ENCODE assay signal across 8 cellular contexts in genomic region chr17:1764274-1764673, GRCh38. TPM values are rescaled to one million over a fixed set of nuclear protein-coding genes. Genes with fewer than 3 reads are reported as not detected.
A peak's percentile ranks its signal among the peaks of the same experiment; 100 is the strongest.
DNase-seq lines count a peak whose midpoint lies in the region; ATAC-seq and TF ChIP-seq lines count a peak whose summit lies in the region.

No MANE protein-coding gene starts in this region.

- H3K9me3 ChIP-seq in duodenal mucosa (ENCODE audit: control insufficient read depth in 1 of 2, low read length in 2 of 2), result no peaks in the 10 kb centered on the region
- H3K9me3 ChIP-seq in suprapubic skin, result no peaks in the 10 kb centered on the region

- no peak for TF ChIP-seq CTCF in KMS-11 (conservative IDR thresholded peaks at IDR 0.05; ENCODE audit: low read depth, low read length)
- no peak for TF ChIP-seq CTCF in suprapubic skin (IDR thresholded peaks at IDR 0.05)

- H3K4me3 Mint-ChIP-seq in naive thymus-derived CD8-positive, alpha-beta T cell, result peak overlapping the region; percentile 52 to 81 (median 72)

- no peaks in the 10 kb centered on the region for H3K79me2 ChIP-seq in KMS-11 (ENCODE audit: insufficient read depth, low read depth)

- TF ChIP-seq POLR2A in suprapubic skin (IDR thresholded peaks at IDR 0.05), result no peak

- H3K27me3 Mint-ChIP-seq in naive thymus-derived CD8-positive, alpha-beta T cell, result no peaks in the 10 kb centered on the region

- 4% methylated on average over 9 of the region's 11 CpGs for WGBS in suprapubic skin

- H3K4me3 ChIP-seq in KMS-11 (IDR thresholded peaks at IDR 0.05; ENCODE audit: insufficient read depth, low read depth, low read length) (no peak overlapping the region), duodenal mucosa (ENCODE audit: low read depth in 1 of 2, low read length in 2 of 2) (no peak overlapping the region), suprapubic skin (peak overlapping the region; percentile 49)

- H3K36me3 Mint-ChIP-seq in naive thymus-derived CD8-positive, alpha-beta T cell, result no peaks in the 10 kb centered on the region

- H2AFZ ChIP-seq in KMS-11 (ENCODE audit: low read depth), result peak overlapping the region; percentile 61

- H3K4me1 ChIP-seq in KMS-11 (ENCODE audit: low read depth, poor library complexity, severe bottlenecking) (peaks cover 18% of the 10 kb centered on the region), duodenal mucosa (ENCODE audit: control insufficient read depth in 1 of 2, insufficient read depth in 2 of 2, low read length in 2 of 2) (peaks cover 20 to 24% of the 10 kb centered on the region in 2 donors), suprapubic skin (peaks cover 55% of the 10 kb centered on the region)

- POLR2A ChIA-PET in naive thymus-derived CD8-positive, alpha-beta T cell (lab: Charles Lee), result interaction anchor here (0.6 to 3.5 kb wide), 14 partner anchors 9 to 572 kb away, joined by 3 to 31 read pairs (median 5); partner anchors contain the start of genes RPA1, SMYD4, TSR1 and WDR81

- no peaks in the 10 kb centered on the region for H3K9me3 Mint-ChIP-seq in naive thymus-derived CD8-positive, alpha-beta T cell

- H3K9ac ChIP-seq in KMS-11 (0 out of 2 replicates have a peak overlapping the region, but pooled peaks have one; percentile 9), duodenal mucosa (ENCODE audit: low read depth in 1 of 2, low read length in 2 of 2) (no peak overlapping the region)

- peak overlapping the region; percentile 84 to 96 (median 94) for H3K27ac Mint-ChIP-seq in naive thymus-derived CD8-positive, alpha-beta T cell

- peak overlapping the region; percentile 5; the same call in 1 of the 2 replicates for H3K4me2 ChIP-seq in KMS-11

- no peak for TF ChIP-seq EP300 in suprapubic skin (IDR thresholded peaks at IDR 0.05)

- peak; percentile 95 for ATAC-seq in naive thymus-derived CD8-positive, alpha-beta T cell
- ATAC-seq in HG03280 (IDR thresholded peaks at IDR 0.05; ENCODE audit: unreplicated experiment) (no peak), HG03025 (IDR thresholded peaks at IDR 0.05; ENCODE audit: low FRiP score, unreplicated experiment) (no peak)

- H3K36me3 ChIP-seq in KMS-11 (ENCODE audit: insufficient read depth), result no peaks in the 10 kb centered on the region
- H3K36me3 ChIP-seq in duodenal mucosa (ENCODE audit: control insufficient read depth in 1 of 2, insufficient read depth in 2 of 2, low read length in 2 of 2), result no peaks in the 10 kb centered on the region
- peaks cover 3% of the 10 kb centered on the region for H3K36me3 ChIP-seq in suprapubic skin

- H3K27me3 ChIP-seq in KMS-11 (ENCODE audit: insufficient read depth, low read depth), result no peaks in the 10 kb centered on the region
- no peaks in the 10 kb centered on the region for H3K27me3 ChIP-seq in duodenal mucosa (ENCODE audit: control insufficient read depth in 1 of 2, insufficient read depth in 2 of 2, low read length in 2 of 2)
- no peaks in the 10 kb centered on the region for H3K27me3 ChIP-seq in suprapubic skin

- H3K27ac ChIP-seq in KMS-11, result peak overlapping the region; percentile 52; the same call in 1 of the 2 replicates
- peak overlapping the region; percentile 0 for H3K27ac ChIP-seq in duodenal mucosa (ENCODE audit: low read depth, low read length)
- H3K27ac ChIP-seq in suprapubic skin, result peak overlapping the region; percentile 84

- peaks cover 21 to 49% (median 45%) of the 10 kb centered on the region in 4 donors for H3K4me1 Mint-ChIP-seq in naive thymus-derived CD8-positive, alpha-beta T cell

- H4K20me1 ChIP-seq in KMS-11 (ENCODE audit: insufficient read depth), result no peaks in the 10 kb centered on the region

- DNase-seq in activated CD4-positive, alpha-beta T cell treated with anti-CD3 and anti-CD28 coated beads, Interleukin-2, amount 50 U/mL, for 4 hours, result peak; percentile 32 to 36
- DNase-seq in naive thymus-derived CD8-positive, alpha-beta T cell, result peak in 9 of 10 donors; percentile 50 to 82 (median 60)
- DNase-seq in suprapubic skin (ENCODE audit: low spot score in 2 of 2) (peak; percentile 85 to 90), KG1 (lab: John Stamatoyannopoulos, UW) (no peak)

RNA-seq across cellular contexts. Expression of gene SERPINF1, which starts 2.4 kb away (rescaled TPM):
- total RNA-seq in naive thymus-derived CD8-positive, alpha-beta T cell, result 10 to 100 TPM; 12.4 to 13.9 TPM
- polyA plus RNA-seq in naive thymus-derived CD8-positive, alpha-beta T cell, result 10 to 100 TPM in 2 of 3 donors, 1 to 10 TPM in 1; 8.0 to 32.4 (median 21.7) TPM
- 100 to 1,000 TPM; 146 to 256 (median 194) TPM for total RNA-seq in suprapubic skin

RNA-seq across cellular contexts. Expression of gene SERPINF2, which starts 21.6 kb away (rescaled TPM):
- 1 to 10 TPM in 1 of 2 experiments, under 1 TPM in 1; 0.85 to 1.5 TPM for total RNA-seq in naive thymus-derived CD8-positive, alpha-beta T cell
- under 1 TPM in 2 of 3 donors, not detected in 1; 0.10 to 0.25 TPM for polyA plus RNA-seq in naive thymus-derived CD8-positive, alpha-beta T cell
- total RNA-seq in suprapubic skin, result 1 to 10 TPM; 3.9 to 7.4 (median 5.9) TPM

RNA-seq across cellular contexts. Expression of gene WDR81, which starts 39.8 kb away (rescaled TPM):
- 10 to 100 TPM; 48.2 to 50.7 TPM for total RNA-seq in naive thymus-derived CD8-positive, alpha-beta T cell
- polyA plus RNA-seq in naive thymus-derived CD8-positive, alpha-beta T cell, result 10 to 100 TPM in 1 of 3 donors, 1 to 10 TPM in 2; 6.8 to 20.6 (median 9.2) TPM
- 10 to 100 TPM; 40.0 to 61.7 (median 51.3) TPM for total RNA-seq in suprapubic skin

RNA-seq across cellular contexts. Expression of gene TLCD2, which starts 54.1 kb away (rescaled TPM):
- not detected for total RNA-seq in naive thymus-derived CD8-positive, alpha-beta T cell
- polyA plus RNA-seq in naive thymus-derived CD8-positive, alpha-beta T cell, result not detected
- total RNA-seq in suprapubic skin, result 1 to 10 TPM; 2.2 to 4.6 (median 2.9) TPM

Comparison
In these comparisons a context has a peak if more than half of its experiments do, and no peak if none do; other contexts are left out.
1. H3K27ac ChIP-seq: peak in every context shown above with its lines; median percentile 84 in suprapubic skin; 52 in KMS-11; 0 in duodenal mucosa.
2. ATAC-seq: peak in naive thymus-derived CD8-positive, alpha-beta T cell (2 of 2); none in HG03280 (single experiment) and HG03025 (single experiment).
3. RNA of gene SERPINF1, which starts 2.4 kb away (total RNA-seq): 146 to 256 TPM in suprapubic skin; 12.4 to 13.9 TPM in naive thymus-derived CD8-positive, alpha-beta T cell; every median in the first group is over 4 times any median in the second.